Comparison of ENCODE assay signal across 15 cellular contexts in genomic region chr3:24137354-24137753, GRCh38.
DNase-seq lines count a peak whose midpoint lies in the region; ATAC-seq, FAIRE-seq and TF ChIP-seq lines count a peak whose summit lies in the region.
"Had no signal": no experiment of that assay in that cellular context is flagged by ENCODE, and none has a peak within 500 bp of the region (broad histone marks: within the 10 kb centered on the region; RNA-seq: fewer than 3 reads in every experiment).

No MANE protein-coding gene starts in this region.

- no peaks in the 10 kb centered on the region for H3K9me3 Mint-ChIP-seq in stimulated activated naive CD8-positive, alpha-beta T cell treated with anti-CD3 and anti-CD28 coated beads, Interleukin-15, amount 100 ng/mL, for 72 hours

- H3K4me2 ChIP-seq in DOHH2 (ENCODE audit: low read length): peak overlapping the region; percentile 15; the same call in 1 of the 2 replicates
- H3K4me2 ChIP-seq: SK-N-SH had no signal

- TF ChIP-seq POLR2A in thyroid gland (IDR thresholded peaks at IDR 0.05) (no peak), GM12891 (IDR thresholded peaks at IDR 0.05; ENCODE audit: low read depth, low read length) (no peak)

- 92 to 96% methylated on average over 3 of the region's 3 CpGs for WGBS in thyroid gland, 2 donors

- H3K27ac Mint-ChIP-seq in stimulated activated naive CD8-positive, alpha-beta T cell treated with anti-CD3 and anti-CD28 coated beads, Interleukin-15, amount 100 ng/mL, for 72 hours: peak overlapping the region in 1 of 2 donors; percentile 66

- DNase-seq in thyroid gland: no peak
- DNase-seq in colonic mucosa: no peak
- DNase-seq in GM12891 (ENCODE audit: insufficient read length, low spot score): no peak
- DNase-seq in stimulated activated naive CD8-positive, alpha-beta T cell treated with anti-CD3 and anti-CD28 coated beads, Interleukin-15, amount 100 ng/mL, for 72 hours: no peak
- DNase-seq: C1 segment of cervical spinal cord, NCI-H1048, NCI-H1436 treated with DMSO at 0.1 percent for 48 hours, Right ventricle myocardium superior, SK-N-SH had no signal

- no peaks in the 10 kb centered on the region for H3K27me3 Mint-ChIP-seq in stimulated activated naive CD8-positive, alpha-beta T cell treated with anti-CD3 and anti-CD28 coated beads, Interleukin-15, amount 100 ng/mL, for 72 hours

- H3K27me3 ChIP-seq in DOHH2 (ENCODE audit: control insufficient read depth, low read length): no peaks in the 10 kb centered on the region
- H3K27me3 ChIP-seq in muscle layer of duodenum (ENCODE audit: low read depth, low read length): no peaks in the 10 kb centered on the region
- no peaks in the 10 kb centered on the region for H3K27me3 ChIP-seq in thyroid gland
- no peaks in the 10 kb centered on the region for H3K27me3 ChIP-seq in colonic mucosa

- H3K4me1 ChIP-seq in DOHH2 (ENCODE audit: control insufficient read depth, low read length): peaks cover 24% of the 10 kb centered on the region
- peaks cover 0 to 34% of the 10 kb centered on the region in 2 donors for H3K4me1 ChIP-seq in muscle layer of duodenum (ENCODE audit: control insufficient read depth in 1 of 2, insufficient read depth in 2 of 2, low read length in 2 of 2)
- peaks cover 8 to 28% of the 10 kb centered on the region in 2 donors for H3K4me1 ChIP-seq in thyroid gland
- no peaks in the 10 kb centered on the region for H3K4me1 ChIP-seq in colonic mucosa

- no peaks in the 10 kb centered on the region for H4K20me1 ChIP-seq in DOHH2 (ENCODE audit: control insufficient read depth, insufficient read depth, low read depth, low read length)

- H3K9ac ChIP-seq in colonic mucosa (ENCODE audit: low read depth in 2 of 2, low read length in 2 of 2): no peak overlapping the region
- H3K9ac ChIP-seq: SK-N-SH had no signal

- ATAC-seq in stimulated activated naive CD8-positive, alpha-beta T cell treated with anti-CD3 and anti-CD28 coated beads, Interleukin-15, amount 100 ng/mL, for 72 hours: no peak
- ATAC-seq: K562, Panc1 had no signal

- no peak overlapping the region for H3K27ac ChIP-seq in DOHH2 (ENCODE audit: low read depth, low read length)
- H3K27ac ChIP-seq in VCaP: peak overlapping the region; percentile 88
- H3K27ac ChIP-seq in muscle layer of duodenum (ENCODE audit: low read length): peak overlapping the region; percentile 40
- H3K27ac ChIP-seq in thyroid gland: peak overlapping the region in 2 of 3 donors; percentile 54 to 56
- no peak overlapping the region for H3K27ac ChIP-seq in colonic mucosa

- no peak overlapping the region for H3K4me3 Mint-ChIP-seq in stimulated activated naive CD8-positive, alpha-beta T cell treated with anti-CD3 and anti-CD28 coated beads, Interleukin-15, amount 100 ng/mL, for 72 hours

- no peaks in the 10 kb centered on the region for H3K79me2 ChIP-seq in DOHH2 (ENCODE audit: control insufficient read depth, low read length)

- H3K36me3 ChIP-seq in DOHH2 (ENCODE audit: control insufficient read depth, low read length): no peaks in the 10 kb centered on the region
- H3K36me3 ChIP-seq in muscle layer of duodenum (ENCODE audit: control insufficient read depth in 1 of 2, insufficient read depth in 2 of 2, low read length in 2 of 2): no peaks in the 10 kb centered on the region
- H3K36me3 ChIP-seq in thyroid gland: no peaks in the 10 kb centered on the region
- H3K36me3 ChIP-seq in colonic mucosa: no peaks in the 10 kb centered on the region

- H3K4me3 ChIP-seq in DOHH2 (ENCODE audit: low read length): no peak overlapping the region
- no peak overlapping the region for H3K4me3 ChIP-seq in muscle layer of duodenum (ENCODE audit: low read depth in 1 of 2, low read length in 2 of 2)
- no peak overlapping the region for H3K4me3 ChIP-seq in thyroid gland (replicated peaks in 1 of 3)
- H3K4me3 ChIP-seq in colonic mucosa: no peak overlapping the region
- H3K4me3 ChIP-seq: K562 had no signal

- no peak for FAIRE-seq in GM12891 (lab: Jason Lieb, UNC)
- FAIRE-seq: H1, K562 had no signal

- no peaks in the 10 kb centered on the region for H3K9me3 ChIP-seq in DOHH2 (ENCODE audit: control insufficient read depth, insufficient read depth, low read length)
- H3K9me3 ChIP-seq in muscle layer of duodenum (ENCODE audit: control insufficient read depth in 1 of 2, low read length in 2 of 2): no peaks in the 10 kb centered on the region
- H3K9me3 ChIP-seq in thyroid gland: no peaks in the 10 kb centered on the region
- no peaks in the 10 kb centered on the region for H3K9me3 ChIP-seq in colonic mucosa
- H3K9me3 ChIP-seq: SK-N-SH had no signal

- intact Hi-C loops in thyroid gland (cut with DNase I) (no loop called here), colonic mucosa (cut with DNase I) (no loop called here)

- no peaks in the 10 kb centered on the region for H3K9me2 ChIP-seq in DOHH2 (replicated peaks; ENCODE audit: control insufficient read depth, low read length)
- H3K9me2 ChIP-seq: SK-N-SH had no signal

- H3K4me1 Mint-ChIP-seq in stimulated activated naive CD8-positive, alpha-beta T cell treated with anti-CD3 and anti-CD28 coated beads, Interleukin-15, amount 100 ng/mL, for 72 hours: peaks cover 5% of the 10 kb centered on the region

- no peaks in the 10 kb centered on the region for H3F3A ChIP-seq in DOHH2 (ENCODE audit: control insufficient read depth, insufficient read depth)

- no peak for TF ChIP-seq CTCF in DOHH2 (IDR thresholded peaks at IDR 0.05; ENCODE audit: low read depth, low read length, poor library complexity, severe bottlenecking)
- TF ChIP-seq CTCF in VCaP (conservative IDR thresholded peaks at IDR 0.05): no peak
- TF ChIP-seq CTCF in thyroid gland (IDR thresholded peaks at IDR 0.05): no peak
- TF ChIP-seq CTCF in colonic mucosa (IDR thresholded peaks at IDR 0.05): no peak

TF ChIP-seq in GM12891, 5 proteins besides CTCF, POLR2A, EP300 and RAD21:
- TF ChIP-seq SPI1 (IDR thresholded peaks at IDR 0.05; ENCODE audit: low read depth, low read length): no peak
- no peak for TF ChIP-seq POLR2AphosphoS5 (IDR thresholded peaks at IDR 0.05; ENCODE audit: low read depth, low read length)
- TF ChIP-seq POU2F2 (IDR thresholded peaks at IDR 0.05; ENCODE audit: low read depth, low read length): no peak
- TF ChIP-seq PAX5 (IDR thresholded peaks at IDR 0.05; ENCODE audit: insufficient read depth, low read length, severe bottlenecking): no peak
- no peak for TF ChIP-seq TAF1 (IDR thresholded peaks at IDR 0.05; ENCODE audit: low read depth, low read length)

Comparison
In these comparisons a context has a peak if more than half of its experiments do, and no peak if none do; other contexts are left out.
1. H3K27ac ChIP-seq: peak in VCaP (single experiment), muscle layer of duodenum (single experiment) and thyroid gland (2 of 3); none in DOHH2 (single experiment) and colonic mucosa (single experiment).